In the genomic region with DNA sequence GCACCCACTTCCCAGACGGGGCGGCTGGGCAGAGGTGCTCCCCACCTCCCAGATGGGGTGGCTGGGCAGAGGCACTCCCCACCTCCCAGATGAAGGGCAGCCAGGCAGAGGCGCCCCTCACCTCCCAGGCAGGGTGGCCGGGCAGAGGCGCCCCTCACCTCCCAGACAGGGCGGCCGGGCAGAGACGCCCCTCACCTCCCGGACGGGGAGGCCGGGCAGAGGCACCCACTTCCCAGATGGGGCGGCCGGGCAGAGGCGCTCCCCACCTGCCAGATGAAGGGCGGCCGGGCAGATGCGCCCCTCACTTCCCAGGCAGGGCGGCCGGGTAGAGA, we compare ENCODE assay signal across 8 cellular contexts.
"Had no signal": no experiment of that assay in that cellular context is flagged by ENCODE, and none has a peak within 500 bp of the region (broad histone marks: within the 10 kb centered on the region; RNA-seq: fewer than 3 reads in every experiment).

No MANE protein-coding gene starts in this region.

- H3K27ac Mint-ChIP-seq: IgD-negative memory B cell had no signal

- DNase-seq: IMR-90, KBM-7, KG1 had no signal

- H3K27me3 Mint-ChIP-seq: IgD-negative memory B cell had no signal

- H3K9ac ChIP-seq: KMS-11 had no signal

- H3K4me3 Mint-ChIP-seq: IgD-negative memory B cell had no signal

- H3K4me1 Mint-ChIP-seq: IgD-negative memory B cell had no signal

- H3K4me2 ChIP-seq: KMS-11 had no signal

- H3K27ac ChIP-seq: HL-60, KMS-11 had no signal

- H3K4me3 ChIP-seq: K562 had no signal

- ATAC-seq: HepG2, K562 had no signal
